Comparison of ENCODE assay signal across 16 cellular contexts in genomic region chr1:154792899-154793298, GRCh38.
DNase-seq lines count a peak whose midpoint lies in the region; ATAC-seq, FAIRE-seq and TF ChIP-seq lines count a peak whose summit lies in the region.
"Had no signal": no experiment of that assay in that cellular context is flagged by ENCODE, and none has a peak within 500 bp of the region (broad histone marks: within the 10 kb centered on the region; RNA-seq: fewer than 3 reads in every experiment).

No MANE protein-coding gene starts in this region.

- peaks cover 0 to 3% (median 0%) of the 10 kb centered on the region in 11 donors for H3K9me3 Mint-ChIP-seq in naive thymus-derived CD4-positive, alpha-beta T cell
- H3K9me3 Mint-ChIP-seq: CD4-positive, alpha-beta memory T cell had no signal

- intact Hi-C loops in naive thymus-derived CD4-positive, alpha-beta T cell (cut with micrococcal nuclease): loop anchor here in 1 of 2 donors (5.0 kb wide), 1 partner anchor 46 kb away; no protein-coding TSS in a partner anchor
- intact Hi-C loops in lower lobe of right lung (cut with DNase I): no loop called here

- H3K27me3 ChIP-seq in BLaER1 treated with 17β-estradiol and CSF1 and Interleukin-3, amounts not matched to agents 10 nM and 100 nM: no peaks in the 10 kb centered on the region; a peak in 1 of 22 replicates
- H3K27me3 ChIP-seq in Karpas-422 (ENCODE audit: low read length) (no peaks in the 10 kb centered on the region), gastroesophageal sphincter (peaks cover 10% of the 10 kb centered on the region), lower lobe of right lung (ENCODE audit: low read depth) (peaks cover 5% of the 10 kb centered on the region)
- H3K27me3 ChIP-seq in naive thymus-derived CD4-positive, alpha-beta T cell (ENCODE audit: control insufficient read depth in 2 of 2, insufficient read depth in 2 of 2, low read length in 2 of 2): no peaks in the 10 kb centered on the region

- no peak overlapping the region for H2AFZ ChIP-seq in Karpas-422 (ENCODE audit: low read length)

- DNase-seq in GM12892 (ENCODE audit: insufficient read length): no peak
- DNase-seq in Karpas-422: peak; percentile 62
- DNase-seq in naive thymus-derived CD4-positive, alpha-beta T cell: no peak
- no peak for DNase-seq in GM13977 (ENCODE audit: low spot score)
- no peak for DNase-seq in lower lobe of right lung
- DNase-seq: ACHN; C1 segment of cervical spinal cord; Caco-2; CD4-positive, alpha-beta memory T cell; DMS53; GF-D8 had no signal

- peaks cover 80% of the 10 kb centered on the region for H3K79me2 ChIP-seq in Karpas-422 (ENCODE audit: low read length)

- H3K36me3 Mint-ChIP-seq in naive thymus-derived CD4-positive, alpha-beta T cell: no peaks in the 10 kb centered on the region
- H3K36me3 Mint-ChIP-seq: CD4-positive, alpha-beta memory T cell had no signal

- peak overlapping the region in 6 of 9 donors; percentile 7 to 87 (median 44) for H3K27ac Mint-ChIP-seq in naive thymus-derived CD4-positive, alpha-beta T cell

- H3K27me3 Mint-ChIP-seq in naive thymus-derived CD4-positive, alpha-beta T cell: peaks cover 0 to 23% (median 0%) of the 10 kb centered on the region in 5 donors

- H4K20me1 ChIP-seq in BLaER1 treated with 17β-estradiol and CSF1 and Interleukin-3, amounts not matched to agents 10 nM and 100 nM: no peaks in the 10 kb centered on the region
- no peaks in the 10 kb centered on the region for H4K20me1 ChIP-seq in Karpas-422 (ENCODE audit: insufficient read depth, low read depth, low read length)

- CTCF ChIA-PET in naive thymus-derived CD4-positive, alpha-beta T cell (lab: Charles Lee): interaction anchor here (2.5 to 3.0 kb wide), 2 partner anchors 33 to 124 kb away, joined by 19 to 27 read pairs; no protein-coding TSS in a partner anchor

- H3K36me3 ChIP-seq in BLaER1 treated with 17β-estradiol and CSF1 and Interleukin-3, amounts not matched to agents 10 nM and 100 nM: no peaks in the 10 kb centered on the region
- H3K36me3 ChIP-seq in Karpas-422 (ENCODE audit: insufficient read depth, low read length) (peaks cover 3% of the 10 kb centered on the region; the same call in 1 of the 2 replicates), gastroesophageal sphincter (no peaks in the 10 kb centered on the region), lower lobe of right lung (no peaks in the 10 kb centered on the region)
- H3K36me3 ChIP-seq in naive thymus-derived CD4-positive, alpha-beta T cell (ENCODE audit: control insufficient read depth in 2 of 3, insufficient read depth in 3 of 3, low read length in 3 of 3): no peaks in the 10 kb centered on the region
- H3K36me3 ChIP-seq: HAP-1 had no signal

- peak overlapping the region in 2 of 10 donors; percentile 24 to 82 for H3K4me3 Mint-ChIP-seq in naive thymus-derived CD4-positive, alpha-beta T cell
- H3K4me3 Mint-ChIP-seq: CD4-positive, alpha-beta memory T cell had no signal

- H3K4me1 Mint-ChIP-seq in naive thymus-derived CD4-positive, alpha-beta T cell: peaks cover 17 to 50% (median 35%) of the 10 kb centered on the region in 7 donors

- in situ Hi-C loops in GM13977 (cut with MboI; ENCODE audit: low pct_unique_long_range_greater_than_20kb, low sequenced_read_pairs, unreplicated experiment): no loop called here

- H3K4me3 ChIP-seq in BLaER1 treated with 17β-estradiol and CSF1 and Interleukin-3, amounts not matched to agents 10 nM and 100 nM: no peak overlapping the region
- H3K4me3 ChIP-seq in Karpas-422 (ENCODE audit: low read length) (peak overlapping the region; percentile 7), gastroesophageal sphincter (no peak overlapping the region), lower lobe of right lung (no peak overlapping the region)
- H3K4me3 ChIP-seq in naive thymus-derived CD4-positive, alpha-beta T cell (ENCODE audit: low read length): no peak overlapping the region
- H3K4me3 ChIP-seq: HAP-1, K562 had no signal

- POLR2A ChIA-PET in naive thymus-derived CD4-positive, alpha-beta T cell (lab: Charles Lee): interaction anchor here (0.9 to 1.7 kb wide), 3 partner anchors 8 to 25 kb away, joined by 3 read pairs; no protein-coding TSS in a partner anchor

- 66 to 67% methylated on average over 1 to 3 of the region's 3 CpGs for WGBS in gastroesophageal sphincter (ENCODE audit: low coverage in 1 of 2), 2 donors

- no peak for TF ChIP-seq POLR2A in GM12892 (IDR thresholded peaks at IDR 0.05; ENCODE audit: low read depth, low read length)
- TF ChIP-seq POLR2A in gastroesophageal sphincter (IDR thresholded peaks at IDR 0.05): no peak

- no peak overlapping the region for H3K27ac ChIP-seq in BLaER1 treated with 17β-estradiol and CSF1 and Interleukin-3, amounts not matched to agents 10 nM and 100 nM
- H3K27ac ChIP-seq in Karpas-422 (ENCODE audit: low read length): peak overlapping the region; percentile 76
- H3K27ac ChIP-seq in naive thymus-derived CD4-positive, alpha-beta T cell (ENCODE audit: low read depth, low read length): no peak overlapping the region
- no peak overlapping the region for H3K27ac ChIP-seq in gastroesophageal sphincter
- H3K27ac ChIP-seq in lower lobe of right lung: no peak overlapping the region

- no peaks in the 10 kb centered on the region for H3K9me2 ChIP-seq in Karpas-422 (replicated peaks; ENCODE audit: insufficient read depth, low read length)

- peak; percentile 76 for FAIRE-seq in GM12892 (lab: Jason Lieb, UNC)
- FAIRE-seq: H1, K562 had no signal

- peak overlapping the region in 8 of 11 experiments; percentile 61 to 93 (median 78); a peak in 11 of 22 replicates for H3K4me2 ChIP-seq in BLaER1 treated with 17β-estradiol and CSF1 and Interleukin-3, amounts not matched to agents 10 nM and 100 nM
- peak overlapping the region; percentile 67 for H3K4me2 ChIP-seq in Karpas-422 (ENCODE audit: low read depth, low read length, poor library complexity, severe bottlenecking)

- ATAC-seq in naive thymus-derived CD4-positive, alpha-beta T cell: no peak
- no peak for ATAC-seq in gastroesophageal sphincter
- ATAC-seq in lower lobe of right lung: no peak
- ATAC-seq: K562 had no signal

- peaks cover 10 to 29% (median 27%) of the 10 kb centered on the region in 10 experiments for H3K4me1 ChIP-seq in BLaER1 treated with 17β-estradiol and CSF1 and Interleukin-3, amounts not matched to agents 10 nM and 100 nM
- H3K4me1 ChIP-seq in Karpas-422 (ENCODE audit: low read length) (peaks cover 49% of the 10 kb centered on the region), gastroesophageal sphincter (peaks cover 0 to 18% (median 8%) of the 10 kb centered on the region in 3 donors), lower lobe of right lung (peaks cover 4% of the 10 kb centered on the region)
- H3K4me1 ChIP-seq in naive thymus-derived CD4-positive, alpha-beta T cell (ENCODE audit: control insufficient read depth in 2 of 2, insufficient read depth in 2 of 2, low read length in 2 of 2): peaks cover 22 to 23% of the 10 kb centered on the region in 2 donors
- H3K4me1 ChIP-seq: Caco-2 had no signal

- no peaks in the 10 kb centered on the region for H3K9me3 ChIP-seq in BLaER1 treated with 17β-estradiol and CSF1 and Interleukin-3, amounts not matched to agents 10 nM and 100 nM (replicated peaks in 1 of 11)
- H3K9me3 ChIP-seq in Karpas-422 (ENCODE audit: low read length): no peaks in the 10 kb centered on the region
- H3K9me3 ChIP-seq in naive thymus-derived CD4-positive, alpha-beta T cell (ENCODE audit: control insufficient read depth in 2 of 3, low read length in 3 of 3): no peaks in the 10 kb centered on the region
- H3K9me3 ChIP-seq in gastroesophageal sphincter: no peaks in the 10 kb centered on the region
- no peaks in the 10 kb centered on the region for H3K9me3 ChIP-seq in lower lobe of right lung
- H3K9me3 ChIP-seq: Caco-2, HAP-1 had no signal

- TF ChIP-seq CTCF in gastroesophageal sphincter (IDR thresholded peaks at IDR 0.05): no peak
- no peak for TF ChIP-seq CTCF in GM13977 (IDR thresholded peaks at IDR 0.05; ENCODE audit: extremely low read depth, insufficient read depth, missing control alignments)
- no peak for TF ChIP-seq CTCF in lower lobe of right lung (IDR thresholded peaks at IDR 0.05)

- H3K9ac ChIP-seq in BLaER1 treated with 17β-estradiol and CSF1 and Interleukin-3, amounts not matched to agents 10 nM and 100 nM: no peak overlapping the region
- H3K9ac ChIP-seq in Karpas-422 (ENCODE audit: low read length): peak overlapping the region; percentile 31

- TF ChIP-seq EP300 in gastroesophageal sphincter (IDR thresholded peaks at IDR 0.05): no peak
